Comparison of ENCODE assay signal across 8 cellular contexts in the genomic region with DNA sequence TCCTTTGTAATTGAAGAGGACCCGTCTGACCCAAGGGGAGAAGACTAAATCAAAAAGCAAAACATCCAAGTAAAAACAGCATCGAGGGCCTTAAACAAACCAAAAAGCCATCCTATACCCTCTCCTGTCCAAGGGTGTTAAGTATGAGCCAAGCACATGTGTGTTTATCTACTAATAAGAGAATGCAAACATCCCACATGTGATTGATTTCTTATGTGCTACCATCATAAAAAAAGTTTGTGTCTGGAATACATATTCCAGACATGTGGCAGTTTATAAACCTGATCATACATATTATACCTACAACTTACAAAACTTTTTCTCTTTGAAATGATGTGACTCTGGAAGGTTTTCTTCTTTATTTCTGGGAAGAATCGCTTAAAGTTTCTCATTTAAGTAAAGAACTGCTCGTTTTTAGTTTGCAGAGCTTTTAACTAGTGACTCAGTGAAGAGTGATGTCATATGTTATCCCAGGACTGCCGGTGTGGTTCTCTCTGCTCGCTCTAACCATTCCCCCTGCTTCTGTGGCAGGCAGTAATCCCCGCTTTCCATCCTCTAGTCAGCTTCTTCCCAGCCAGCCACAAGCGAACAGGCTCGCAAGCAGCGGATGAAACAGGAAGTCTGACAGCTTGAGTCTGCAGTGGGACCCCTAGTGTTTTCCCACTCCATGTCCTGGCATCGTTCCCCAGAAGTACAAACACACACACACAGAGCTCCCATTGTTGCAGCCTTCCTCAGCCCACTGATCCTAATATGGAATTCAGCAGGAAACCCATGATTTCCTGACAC. TPM values are rescaled to one million over a fixed set of nuclear protein-coding genes. Genes with fewer than 3 reads are reported as not detected.
DNase-seq lines count a peak whose midpoint lies in the region; ATAC-seq and TF ChIP-seq lines count a peak whose summit lies in the region.

No MANE protein-coding gene starts in this region.

- H3K9me3 ChIP-seq in subcutaneous abdominal adipose tissue (ENCODE audit: control insufficient read depth in 5 of 5, low read length in 5 of 5): no peaks in the 10 kb centered on the region
- H3K9me3 ChIP-seq in naive thymus-derived CD4-positive, alpha-beta T cell (ENCODE audit: control insufficient read depth in 2 of 3, low read length in 3 of 3): no peaks in the 10 kb centered on the region

- H3K4me1 Mint-ChIP-seq in naive thymus-derived CD4-positive, alpha-beta T cell: no peaks in the 10 kb centered on the region

- H3K4me1 ChIP-seq in subcutaneous abdominal adipose tissue (ENCODE audit: control insufficient read depth in 5 of 5, insufficient read depth in 5 of 5, low read length in 5 of 5): peaks cover 2 to 18% (median 14%) of the 10 kb centered on the region in 5 donors
- H3K4me1 ChIP-seq in naive thymus-derived CD4-positive, alpha-beta T cell (ENCODE audit: control insufficient read depth in 2 of 2, insufficient read depth in 2 of 2, low read length in 2 of 2): no peaks in the 10 kb centered on the region

- no peak for ATAC-seq in left colon
- ATAC-seq in HG02642 (IDR thresholded peaks at IDR 0.05; ENCODE audit: poor library complexity, unreplicated experiment): no peak
- no peak for ATAC-seq in naive thymus-derived CD4-positive, alpha-beta T cell

- POLR2A ChIA-PET in naive thymus-derived CD4-positive, alpha-beta T cell (lab: Charles Lee): no interaction called here

- CTCF ChIA-PET in naive thymus-derived CD4-positive, alpha-beta T cell (lab: Charles Lee): no interaction called here

- TF ChIP-seq CTCF in GM12865 (IDR thresholded peaks at IDR 0.05; ENCODE audit: insufficient read depth, low read depth, low read length, missing control alignments) (no peak), coronary artery (IDR thresholded peaks at IDR 0.05) (no peak)

- no peaks in the 10 kb centered on the region for H3K36me3 ChIP-seq in subcutaneous abdominal adipose tissue (ENCODE audit: control insufficient read depth in 5 of 5, insufficient read depth in 5 of 5, low read length in 5 of 5)
- H3K36me3 ChIP-seq in naive thymus-derived CD4-positive, alpha-beta T cell (ENCODE audit: control insufficient read depth in 2 of 3, insufficient read depth in 3 of 3, low read length in 3 of 3): no peaks in the 10 kb centered on the region

- H3K9ac ChIP-seq in subcutaneous abdominal adipose tissue (ENCODE audit: low read length in 5 of 5): peak overlapping the region in 4 of 5 donors; percentile 71 to 87 (median 81)

- intact Hi-C loops in left colon (cut with DNase I, micrococcal nuclease): no loop called here
- intact Hi-C loops in naive thymus-derived CD4-positive, alpha-beta T cell (cut with micrococcal nuclease): no loop called here

- no peak overlapping the region for H3K4me3 Mint-ChIP-seq in naive thymus-derived CD4-positive, alpha-beta T cell

- H3K27ac ChIP-seq in coronary artery (peak overlapping the region; percentile 84), subcutaneous abdominal adipose tissue (ENCODE audit: low read depth, low read length) (peak overlapping the region; percentile 87)
- H3K27ac ChIP-seq in naive thymus-derived CD4-positive, alpha-beta T cell (ENCODE audit: low read depth, low read length): no peak overlapping the region

- H3K36me3 Mint-ChIP-seq in naive thymus-derived CD4-positive, alpha-beta T cell: no peaks in the 10 kb centered on the region

- DNase-seq in GM12865 (ENCODE audit: low read depth): peak; percentile 11
- DNase-seq in NCI-H460 (ENCODE audit: extremely low read depth, low read depth): peak; percentile 5
- DNase-seq in coronary artery (ENCODE audit: low spot score): peak; percentile 88
- peak; percentile 32 to 62 for DNase-seq in left colon
- no peak for DNase-seq in naive thymus-derived CD4-positive, alpha-beta T cell
- DNase-seq in GM19238 (ENCODE audit: insufficient read length, low spot score): no peak

- peaks cover 2 to 28% (median 23%) of the 10 kb centered on the region in 5 donors for H3K27me3 Mint-ChIP-seq in naive thymus-derived CD4-positive, alpha-beta T cell

- H3K27me3 ChIP-seq in subcutaneous abdominal adipose tissue (ENCODE audit: control insufficient read depth in 5 of 5, insufficient read depth in 4 of 5, low read length in 5 of 5): peaks cover 0 to 4% (median 0%) of the 10 kb centered on the region in 5 donors
- H3K27me3 ChIP-seq in naive thymus-derived CD4-positive, alpha-beta T cell (ENCODE audit: control insufficient read depth in 2 of 2, insufficient read depth in 2 of 2, low read length in 2 of 2): no peaks in the 10 kb centered on the region

- H3K9me3 Mint-ChIP-seq in naive thymus-derived CD4-positive, alpha-beta T cell: peaks cover 0 to 4% (median 0%) of the 10 kb centered on the region in 11 donors

- no peak overlapping the region for H3K27ac Mint-ChIP-seq in naive thymus-derived CD4-positive, alpha-beta T cell

- H3K4me3 ChIP-seq in GM12865 (ENCODE audit: low read depth, low read length) (no peak overlapping the region), coronary artery (peak overlapping the region; percentile 69), subcutaneous abdominal adipose tissue (ENCODE audit: low read depth in 1 of 5, low read length in 5 of 5) (peak overlapping the region; percentile 51 to 86 (median 81))
- H3K4me3 ChIP-seq in naive thymus-derived CD4-positive, alpha-beta T cell (ENCODE audit: low read length): no peak overlapping the region

RNA-seq across cellular contexts. Expression of gene RHOJ, which starts 0.4 kb away (rescaled TPM):
- not detected in 2 replicates for total RNA-seq in NCI-H460 (2014; rRNA removed; shearing (Covaris generic))
- not detected in 2 replicates for polyA plus RNA-seq in NCI-H460 (2014; cell fraction: nucleus; rRNA removed)
- total RNA-seq in left colon: 1 to 10 TPM; 4.8 to 5.1 TPM
- not detected for total RNA-seq in naive thymus-derived CD4-positive, alpha-beta T cell
- not detected for polyA plus RNA-seq in naive thymus-derived CD4-positive, alpha-beta T cell

Comparison
In these comparisons a context has a peak if more than half of its experiments do, and no peak if none do; other contexts are left out.
1. DNase-seq: peak in GM12865 (single experiment), NCI-H460 (single experiment), coronary artery (single experiment) and left colon (2 of 2); none in naive thymus-derived CD4-positive, alpha-beta T cell (0 of 9) and GM19238 (single experiment).
2. H3K4me3 ChIP-seq: peak in coronary artery (single experiment) and subcutaneous abdominal adipose tissue (5 of 5); none in GM12865 (single experiment) and naive thymus-derived CD4-positive, alpha-beta T cell (single experiment).